ENCODE assay signal across 1 cellular context in the genomic region with DNA sequence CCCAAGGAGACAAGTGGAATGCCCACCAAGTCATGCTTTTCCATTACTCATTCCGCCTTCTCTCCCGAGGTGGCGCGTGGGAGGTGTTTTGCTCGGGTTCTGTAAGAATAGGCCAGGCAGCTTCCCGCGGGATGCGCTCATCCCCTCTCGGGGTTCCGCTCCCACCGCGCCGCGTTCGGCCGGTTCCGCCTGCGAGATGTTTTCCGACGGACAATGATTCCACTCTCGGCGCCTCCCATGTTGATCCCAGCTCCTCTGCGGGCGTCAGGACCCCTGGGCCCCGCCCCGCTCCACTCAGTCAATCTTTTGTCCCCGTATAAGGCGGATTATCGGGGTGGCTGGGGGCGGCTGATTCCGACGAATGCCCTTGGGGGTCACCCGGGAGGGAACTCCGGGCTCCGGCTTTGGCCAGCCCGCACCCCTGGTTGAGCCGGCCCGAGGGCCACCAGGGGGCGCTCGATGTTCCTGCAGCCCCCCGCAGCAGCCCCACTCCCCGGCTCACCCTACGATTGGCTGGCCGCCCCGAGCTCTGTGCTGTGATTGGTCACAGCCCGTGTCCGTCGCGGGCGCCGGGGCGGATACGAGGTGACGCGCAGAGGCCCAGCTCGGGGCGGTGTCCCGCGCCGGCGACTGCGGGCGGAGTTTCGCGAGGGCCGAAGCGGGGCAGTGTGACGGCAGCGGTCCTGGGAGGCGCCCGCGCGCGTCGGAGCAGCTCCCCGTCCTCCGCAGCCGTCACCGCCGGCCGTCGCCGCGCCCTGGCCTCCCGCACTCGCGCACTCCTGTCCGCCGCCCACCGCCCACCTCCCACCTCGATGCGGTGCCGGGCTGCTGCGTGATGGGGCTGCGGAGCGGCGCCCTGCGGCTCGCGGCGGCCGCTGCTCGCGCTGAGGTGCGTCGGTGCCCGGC.
TF ChIP-seq lines count a peak whose summit lies in the region.

Gene KIF1B (plus strand): TSS at position 666 of the 906 bp plus-strand sequence. CDS start 21,759 bp downstream, outside the sequence.

TF ChIP-seq in SK-N-SH, 30 proteins besides CTCF, POLR2A, EP300 and RAD21 (continued from another document):
- TF ChIP-seq, protein P1, sequence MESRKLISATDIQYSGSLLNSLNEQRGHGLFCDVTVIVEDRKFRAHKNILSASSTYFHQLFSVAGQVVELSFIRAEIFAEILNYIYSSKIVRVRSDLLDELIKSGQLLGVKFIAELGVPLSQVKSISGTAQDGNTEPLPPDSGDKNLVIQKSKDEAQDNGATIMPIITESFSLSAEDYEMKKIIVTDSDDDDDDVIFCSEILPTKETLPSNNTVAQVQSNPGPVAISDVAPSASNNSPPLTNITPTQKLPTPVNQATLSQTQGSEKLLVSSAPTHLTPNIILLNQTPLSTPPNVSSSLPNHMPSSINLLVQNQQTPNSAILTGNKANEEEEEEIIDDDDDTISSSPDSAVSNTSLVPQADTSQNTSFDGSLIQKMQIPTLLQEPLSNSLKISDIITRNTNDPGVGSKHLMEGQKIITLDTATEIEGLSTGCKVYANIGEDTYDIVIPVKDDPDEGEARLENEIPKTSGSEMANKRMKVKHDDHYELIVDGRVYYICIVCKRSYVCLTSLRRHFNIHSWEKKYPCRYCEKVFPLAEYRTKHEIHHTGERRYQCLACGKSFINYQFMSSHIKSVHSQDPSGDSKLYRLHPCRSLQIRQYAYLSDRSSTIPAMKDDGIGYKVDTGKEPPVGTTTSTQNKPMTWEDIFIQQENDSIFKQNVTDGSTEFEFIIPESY (IDR thresholded peaks at IDR 0.05; ENCODE audit: borderline replicate concordance, low read depth), result peak; percentile 28; the same call in 1 of the 2 replicates
- TF ChIP-seq GABPA (IDR thresholded peaks at IDR 0.05; ENCODE audit: low read depth), result peak; percentile 39
- TF ChIP-seq FOXM1 (IDR thresholded peaks at IDR 0.05; ENCODE audit: low read depth), result no peak
- TF ChIP-seq TEAD4 (IDR thresholded peaks at IDR 0.05; ENCODE audit: borderline replicate concordance, insufficient read depth), result no peak
- TF ChIP-seq, protein P2, sequence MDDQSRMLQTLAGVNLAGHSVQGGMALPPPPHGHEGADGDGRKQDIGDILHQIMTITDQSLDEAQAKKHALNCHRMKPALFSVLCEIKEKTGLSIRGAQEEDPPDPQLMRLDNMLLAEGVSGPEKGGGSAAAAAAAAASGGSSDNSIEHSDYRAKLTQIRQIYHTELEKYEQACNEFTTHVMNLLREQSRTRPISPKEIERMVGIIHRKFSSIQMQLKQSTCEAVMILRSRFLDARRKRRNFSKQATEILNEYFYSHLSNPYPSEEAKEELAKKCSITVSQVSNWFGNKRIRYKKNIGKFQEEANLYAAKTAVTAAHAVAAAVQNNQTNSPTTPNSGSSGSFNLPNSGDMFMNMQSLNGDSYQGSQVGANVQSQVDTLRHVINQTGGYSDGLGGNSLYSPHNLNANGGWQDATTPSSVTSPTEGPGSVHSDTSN (IDR thresholded peaks at IDR 0.05), result peak; percentile 100
- 0 out of 2 replicates have a peak, but pooled peaks have one; percentile 39 for TF ChIP-seq FOXJ3 (CRISPR knock-in tag; IDR thresholded peaks at IDR 0.05)
- TF ChIP-seq SMC3 (IDR thresholded peaks at IDR 0.05; ENCODE audit: low read depth, low read length), result peak; percentile 44
- no peak; the same call in 1 of the 2 replicates for TF ChIP-seq SIN3A (IDR thresholded peaks at IDR 0.05; ENCODE audit: borderline replicate concordance, low read depth, low read length)
- TF ChIP-seq RCOR1 (IDR thresholded peaks at IDR 0.05; ENCODE audit: low read length), result no peak
- peak; percentile 79 for TF ChIP-seq TAF1 (IDR thresholded peaks at IDR 0.05; ENCODE audit: borderline replicate concordance, low read depth, low read length)
- TF ChIP-seq FOSL2 (IDR thresholded peaks at IDR 0.05; ENCODE audit: borderline replicate concordance, low read depth), result 0 out of 2 replicates have a peak, but pooled peaks have one; percentile 8
- no peak for TF ChIP-seq RXRA (IDR thresholded peaks at IDR 0.05; ENCODE audit: borderline replicate concordance, low read depth)
